Comparison of ENCODE assay signal across 1 cellular context in the genomic region with DNA sequence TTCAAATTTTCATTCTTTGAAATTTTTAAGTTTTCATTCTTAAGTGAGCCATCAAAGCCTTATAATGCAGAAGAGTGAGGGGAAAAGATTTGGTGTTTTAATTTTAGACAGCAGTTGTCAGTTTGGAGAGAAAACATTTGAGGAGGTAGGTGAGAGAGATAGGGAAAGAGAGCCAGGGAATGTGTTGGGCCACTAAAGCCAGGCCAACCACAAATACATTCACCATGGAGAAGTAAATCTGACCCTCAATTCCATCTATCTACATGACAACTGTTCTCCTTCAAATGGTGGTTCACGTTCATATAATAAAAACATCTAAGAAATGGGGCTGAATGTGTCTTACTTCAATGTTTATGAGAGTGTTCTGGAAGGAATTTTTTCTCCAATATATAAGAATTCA.
TF ChIP-seq lines count a peak whose summit lies in the region.

No MANE protein-coding gene starts in this region.

TF ChIP-seq in GM23338, 12 proteins besides CTCF, POLR2A, EP300 and RAD21 (continued from another document):
- TF ChIP-seq, protein P1, sequence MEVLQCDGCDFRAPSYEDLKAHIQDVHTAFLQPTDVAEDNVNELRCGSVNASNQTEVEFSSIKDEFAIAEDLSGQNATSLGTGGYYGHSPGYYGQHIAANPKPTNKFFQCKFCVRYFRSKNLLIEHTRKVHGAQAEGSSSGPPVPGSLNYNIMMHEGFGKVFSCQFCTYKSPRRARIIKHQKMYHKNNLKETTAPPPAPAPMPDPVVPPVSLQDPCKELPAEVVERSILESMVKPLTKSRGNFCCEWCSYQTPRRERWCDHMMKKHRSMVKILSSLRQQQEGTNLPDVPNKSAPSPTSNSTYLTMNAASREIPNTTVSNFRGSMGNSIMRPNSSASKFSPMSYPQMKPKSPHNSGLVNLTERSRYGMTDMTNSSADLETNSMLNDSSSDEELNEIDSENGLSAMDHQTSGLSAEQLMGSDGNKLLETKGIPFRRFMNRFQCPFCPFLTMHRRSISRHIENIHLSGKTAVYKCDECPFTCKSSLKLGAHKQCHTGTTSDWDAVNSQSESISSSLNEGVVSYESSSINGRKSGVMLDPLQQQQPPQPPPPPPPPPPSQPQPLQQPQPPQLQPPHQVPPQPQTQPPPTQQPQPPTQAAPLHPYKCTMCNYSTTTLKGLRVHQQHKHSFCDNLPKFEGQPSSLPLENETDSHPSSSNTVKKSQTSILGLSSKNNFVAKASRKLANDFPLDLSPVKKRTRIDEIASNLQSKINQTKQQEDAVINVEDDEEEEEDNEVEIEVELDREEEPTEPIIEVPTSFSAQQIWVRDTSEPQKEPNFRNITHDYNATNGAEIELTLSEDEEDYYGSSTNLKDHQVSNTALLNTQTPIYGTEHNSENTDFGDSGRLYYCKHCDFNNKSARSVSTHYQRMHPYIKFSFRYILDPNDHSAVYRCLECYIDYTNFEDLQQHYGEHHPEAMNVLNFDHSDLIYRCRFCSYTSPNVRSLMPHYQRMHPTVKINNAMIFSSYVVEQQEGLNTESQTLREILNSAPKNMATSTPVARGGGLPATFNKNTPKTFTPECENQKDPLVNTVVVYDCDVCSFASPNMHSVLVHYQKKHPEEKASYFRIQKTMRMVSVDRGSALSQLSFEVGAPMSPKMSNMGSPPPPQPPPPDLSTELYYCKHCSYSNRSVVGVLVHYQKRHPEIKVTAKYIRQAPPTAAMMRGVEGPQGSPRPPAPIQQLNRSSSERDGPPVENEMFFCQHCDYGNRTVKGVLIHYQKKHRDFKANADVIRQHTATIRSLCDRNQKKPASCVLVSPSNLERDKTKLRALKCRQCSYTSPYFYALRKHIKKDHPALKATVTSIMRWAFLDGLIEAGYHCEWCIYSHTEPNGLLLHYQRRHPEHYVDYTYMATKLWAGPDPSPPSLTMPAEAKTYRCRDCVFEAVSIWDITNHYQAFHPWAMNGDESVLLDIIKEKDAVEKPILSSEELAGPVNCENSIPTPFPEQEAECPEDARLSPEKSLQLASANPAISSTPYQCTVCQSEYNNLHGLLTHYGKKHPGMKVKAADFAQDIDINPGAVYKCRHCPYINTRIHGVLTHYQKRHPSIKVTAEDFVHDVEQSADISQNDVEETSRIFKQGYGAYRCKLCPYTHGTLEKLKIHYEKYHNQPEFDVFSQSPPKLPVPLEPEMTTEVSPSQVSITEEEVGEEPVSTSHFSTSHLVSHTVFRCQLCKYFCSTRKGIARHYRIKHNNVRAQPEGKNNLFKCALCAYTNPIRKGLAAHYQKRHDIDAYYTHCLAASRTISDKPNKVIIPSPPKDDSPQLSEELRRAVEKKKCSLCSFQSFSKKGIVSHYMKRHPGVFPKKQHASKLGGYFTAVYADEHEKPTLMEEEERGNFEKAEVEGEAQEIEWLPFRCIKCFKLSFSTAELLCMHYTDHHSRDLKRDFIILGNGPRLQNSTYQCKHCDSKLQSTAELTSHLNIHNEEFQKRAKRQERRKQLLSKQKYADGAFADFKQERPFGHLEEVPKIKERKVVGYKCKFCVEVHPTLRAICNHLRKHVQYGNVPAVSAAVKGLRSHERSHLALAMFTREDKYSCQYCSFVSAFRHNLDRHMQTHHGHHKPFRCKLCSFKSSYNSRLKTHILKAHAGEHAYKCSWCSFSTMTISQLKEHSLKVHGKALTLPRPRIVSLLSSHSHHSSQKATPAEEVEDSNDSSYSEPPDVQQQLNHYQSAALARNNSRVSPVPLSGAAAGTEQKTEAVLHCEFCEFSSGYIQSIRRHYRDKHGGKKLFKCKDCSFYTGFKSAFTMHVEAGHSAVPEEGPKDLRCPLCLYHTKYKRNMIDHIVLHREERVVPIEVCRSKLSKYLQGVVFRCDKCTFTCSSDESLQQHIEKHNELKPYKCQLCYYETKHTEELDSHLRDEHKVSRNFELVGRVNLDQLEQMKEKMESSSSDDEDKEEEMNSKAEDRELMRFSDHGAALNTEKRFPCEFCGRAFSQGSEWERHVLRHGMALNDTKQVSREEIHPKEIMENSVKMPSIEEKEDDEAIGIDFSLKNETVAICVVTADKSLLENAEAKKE (CRISPR knock-in tag; IDR thresholded peaks at IDR 0.05): no peak
